1 cellular context compared by ENCODE assay signal in genomic region chr1:210264521-210265380, GRCh38.
TF ChIP-seq lines count a peak whose summit lies in the region.

No MANE protein-coding gene starts in this region.

TF ChIP-seq in H1, 55 proteins besides CTCF, POLR2A, EP300 and RAD21 (continued from another document):
- TF ChIP-seq ATF2 (IDR thresholded peaks at IDR 0.05; ENCODE audit: low read length) (no peak), NANOG (IDR thresholded peaks at IDR 0.05; ENCODE audit: insufficient read depth, low read depth, low read length, poor library complexity, severe bottlenecking) (no peak), SIN3A (conservative IDR thresholded peaks at IDR 0.05 in 1 of 2, IDR thresholded peaks at IDR 0.05 in 1 of 2; ENCODE audit: low read depth in 1 of 2, low read length in 2 of 2) (no peak), SUZ12 (IDR thresholded peaks at IDR 0.05; ENCODE audit: low read length) (no peak)
TF ChIP-seq in H1: peak in this region for 0.
